Comparison of ENCODE assay signal across 9 cellular contexts in genomic region chr1:67489643-67490042, GRCh38. TPM values are rescaled to one million over a fixed set of nuclear protein-coding genes. Genes with fewer than 3 reads are reported as not detected.
A peak's percentile ranks its signal among the peaks of the same experiment; 100 is the strongest.
DNase-seq lines count a peak whose midpoint lies in the region; ATAC-seq, FAIRE-seq and TF ChIP-seq lines count a peak whose summit lies in the region.
"Had no signal": no experiment of that assay in that cellular context is flagged by ENCODE, and none has a peak within 500 bp of the region (broad histone marks: within the 10 kb centered on the region; RNA-seq: fewer than 3 reads in every experiment).

No MANE protein-coding gene starts in this region.

- peaks cover 9% of the 10 kb centered on the region for H3K4me1 Mint-ChIP-seq in astrocyte (ENCODE audit: low read depth, unreplicated experiment)

- H3K36me3 Mint-ChIP-seq in astrocyte (ENCODE audit: low read depth, unreplicated experiment), result no peaks in the 10 kb centered on the region

- H3K27me3 Mint-ChIP-seq in astrocyte (ENCODE audit: low read depth, unreplicated experiment), result peaks cover 6% of the 10 kb centered on the region

- H3K27ac Mint-ChIP-seq in astrocyte (ENCODE audit: unreplicated experiment), result no peak overlapping the region

- peaks cover 4% of the 10 kb centered on the region for H3K9me3 Mint-ChIP-seq in astrocyte (ENCODE audit: unreplicated experiment)

- intact Hi-C loops in lower lobe of right lung (cut with DNase I), result no loop called here

- H3K4me1 ChIP-seq in astrocyte (ENCODE audit: insufficient read depth, low read length) (no peaks in the 10 kb centered on the region), lower lobe of right lung (no peaks in the 10 kb centered on the region)
- H3K4me1 ChIP-seq: BLaER1 had no signal

- DNase-seq in NCI-H1436 (lab: John Stamatoyannopoulos, UW), result peak; percentile 14
- DNase-seq in NCI-H1436 treated with DMSO at 0.1 percent for 48 hours (lab: John Stamatoyannopoulos, UW), result no peak
- DNase-seq in HT-29 (ENCODE audit: low spot score), result peak; percentile 29
- DNase-seq in astrocyte (ENCODE audit: low read depth), result peak; percentile 14
- no peak for DNase-seq in lower lobe of right lung
- no peak for DNase-seq in occipital lobe (lab: John Stamatoyannopoulos, UW)
- DNase-seq in T1000 (lab: John Stamatoyannopoulos, UW), result no peak
- DNase-seq in globus pallidus (ENCODE audit: low spot score), result no peak

- H3K27ac ChIP-seq in astrocyte (ENCODE audit: low read depth, low read length) (no peak overlapping the region), lower lobe of right lung (no peak overlapping the region)
- H3K27ac ChIP-seq: BLaER1 had no signal

- no peak overlapping the region for H2AFZ ChIP-seq in astrocyte (ENCODE audit: low read depth, low read length)

- H3K36me3 ChIP-seq in astrocyte (ENCODE audit: insufficient read depth, low read length) (no peaks in the 10 kb centered on the region), lower lobe of right lung (no peaks in the 10 kb centered on the region)
- H3K36me3 ChIP-seq: BLaER1 had no signal

- ATAC-seq in lower lobe of right lung, result peak; percentile 38 to 77

- TF ChIP-seq CTCF in astrocyte (IDR thresholded peaks at IDR 0.05; ENCODE audit: insufficient read depth, low read depth, low read length) (no peak), lower lobe of right lung (IDR thresholded peaks at IDR 0.05) (peak; percentile 32)

- H3K4me3 Mint-ChIP-seq in astrocyte (ENCODE audit: unreplicated experiment), result no peak overlapping the region

- H3K9me3 ChIP-seq in astrocyte (ENCODE audit: insufficient read depth, low read depth, low read length) (no peaks in the 10 kb centered on the region), lower lobe of right lung (no peaks in the 10 kb centered on the region)
- H3K9me3 ChIP-seq: BLaER1 had no signal

- no peak overlapping the region for H3K4me2 ChIP-seq in astrocyte (ENCODE audit: low read length)
- H3K4me2 ChIP-seq: BLaER1 had no signal

- H3K4me3 ChIP-seq in astrocyte (ENCODE audit: insufficient read depth, low read depth, low read length) (no peak overlapping the region), lower lobe of right lung (no peak overlapping the region)
- H3K4me3 ChIP-seq: BLaER1 had no signal

- H3K9ac ChIP-seq in astrocyte (ENCODE audit: low read length), result no peak overlapping the region
- H3K9ac ChIP-seq: BLaER1 had no signal

- no peaks in the 10 kb centered on the region for H4K20me1 ChIP-seq in astrocyte (ENCODE audit: insufficient read depth, low read length)
- H4K20me1 ChIP-seq: BLaER1 had no signal

- FAIRE-seq in astrocyte (lab: Jason Lieb, UNC), result no peak

- no peaks in the 10 kb centered on the region for H3K27me3 ChIP-seq in astrocyte (ENCODE audit: insufficient read depth, low read length)
- no peaks in the 10 kb centered on the region for H3K27me3 ChIP-seq in lower lobe of right lung (ENCODE audit: low read depth)
- H3K27me3 ChIP-seq: BLaER1 had no signal

- H3K79me2 ChIP-seq in astrocyte (ENCODE audit: insufficient read depth, low read length), result no peaks in the 10 kb centered on the region

RNA-seq across cellular contexts. Expression of gene SERBP1, which starts 59.4 kb away (rescaled TPM):
- 227 TPM in 2 replicates for total RNA-seq in HT-29 (2014; rRNA removed; shearing (Covaris generic))
- total RNA-seq in astrocyte (196 and 214 TPM in 2 replicates), lower lobe of right lung (135 TPM), occipital lobe (188 TPM)

Comparison
In these comparisons a context has a peak if more than half of its experiments do, and no peak if none do; other contexts are left out.
1. DNase-seq: peak in NCI-H1436 (single experiment), HT-29 (single experiment) and astrocyte (single experiment); none in NCI-H1436 treated with DMSO at 0.1 percent for 48 hours (single experiment), lower lobe of right lung (single experiment), occipital lobe (single experiment), T1000 (single experiment) and globus pallidus (single experiment).